In the genomic region with DNA sequence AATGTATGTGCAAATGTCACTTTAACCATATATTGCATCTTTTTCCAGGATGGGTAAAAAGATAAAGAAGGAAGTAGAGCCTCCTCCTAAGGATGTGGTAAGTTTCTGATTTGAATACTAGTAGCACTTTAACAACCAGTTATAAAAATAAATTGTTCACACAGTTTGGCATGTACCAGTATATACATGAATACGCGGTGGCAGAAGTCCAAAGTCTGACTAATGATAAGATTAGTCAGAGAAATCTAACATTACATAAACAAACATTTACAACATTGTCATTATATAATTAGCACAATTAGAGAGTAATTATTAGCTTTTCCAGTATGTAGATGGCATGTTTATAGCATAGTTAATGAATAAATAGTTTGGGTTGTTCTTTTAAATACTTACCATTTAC, we compare ENCODE assay signal across 12 cellular contexts. TPM values are rescaled to one million over a fixed set of nuclear protein-coding genes. Genes with fewer than 3 reads are reported as not detected.
A peak's percentile ranks its signal among the peaks of the same experiment; 100 is the strongest.
DNase-seq lines count a peak whose midpoint lies in the region; ATAC-seq and TF ChIP-seq lines count a peak whose summit lies in the region.
"Had no signal": no experiment of that assay in that cellular context is flagged by ENCODE, and none has a peak within 500 bp of the region (broad histone marks: within the 10 kb centered on the region; RNA-seq: fewer than 3 reads in every experiment).

No MANE protein-coding gene starts in this region.

- H2BK5ac ChIP-seq in IMR-90 (ENCODE audit: low read depth, low read length, poor library complexity, severe bottlenecking) = no peak overlapping the region

- peaks cover 8% of the 10 kb centered on the region for H3K27me3 ChIP-seq in IMR-90 (ENCODE audit: control insufficient read depth, insufficient read depth, low read length)

- H4K20me1 ChIP-seq in IMR-90 (ENCODE audit: insufficient read depth, low read length) = no peaks in the 10 kb centered on the region

- intact Hi-C loops in IMR-90 (cut with micrococcal nuclease) (no loop called here), left cardiac atrium (cut with DNase I) (no loop called here)

- H2AFZ ChIP-seq in IMR-90 (replicated peaks; ENCODE audit: low read length, poor library complexity) = no peak overlapping the region

- H2BK20ac ChIP-seq in IMR-90 (ENCODE audit: low read depth, low read length) = no peak overlapping the region

- ATAC-seq in GM21447 (IDR thresholded peaks at IDR 0.05; ENCODE audit: unreplicated experiment) (peak; percentile 78), IMR-90 (ENCODE audit: low read depth) (no peak), left cardiac atrium (no peak)
- ATAC-seq: stimulated activated naive CD8-positive, alpha-beta T cell treated with anti-CD3 and anti-CD28 coated beads, Interleukin-15, Interleukin-2, amounts not matched to agents 100 U/mL and 50 U/mL, for 24 hours had no signal

- H3K4me2 ChIP-seq in IMR-90 (ENCODE audit: low read depth, low read length) = no peak overlapping the region

- no TSS peak for BruUV-seq in IMR-90 (replicated peaks; lab: Mats Ljungman, UMichigan)

- H2BK120ac ChIP-seq in IMR-90 (ENCODE audit: low read depth, low read length) = no peak overlapping the region

- dilution Hi-C loops in IMR-90 (cut with HindIII; ENCODE audit: low sequenced_read_pairs, unreplicated experiment) = no loop called here

- H3K4me1 ChIP-seq in IMR-90 (ENCODE audit: control insufficient read depth, insufficient read depth, low read length) = no peaks in the 10 kb centered on the region

- no peak for TF ChIP-seq RAD21 in IMR-90 (IDR thresholded peaks at IDR 0.05; ENCODE audit: low read length)

- H3K18ac ChIP-seq in IMR-90 (ENCODE audit: low read depth, low read length) = no peak overlapping the region

- no peak overlapping the region for H3K14ac ChIP-seq in IMR-90 (replicated peaks; ENCODE audit: low read depth, low read length)

- H3K9me1 ChIP-seq in IMR-90 (ENCODE audit: insufficient read depth, low read length) = no peaks in the 10 kb centered on the region

- H3K27ac Mint-ChIP-seq in glutamatergic neuron (ENCODE audit: unreplicated experiment) = no peak overlapping the region

- no peak overlapping the region for H2AK9ac ChIP-seq in IMR-90 (replicated peaks; ENCODE audit: low read depth, low read length, poor library complexity)

- peaks cover 6% of the 10 kb centered on the region for H3K4me1 Mint-ChIP-seq in glutamatergic neuron (ENCODE audit: low read depth, unreplicated experiment)

- H3K9me3 ChIP-seq in IMR-90 (ENCODE audit: control insufficient read depth, insufficient read depth, low read length) = no peaks in the 10 kb centered on the region

- H4K91ac ChIP-seq in IMR-90 (ENCODE audit: insufficient read depth, low read depth, low read length) = no peak overlapping the region

- no peak overlapping the region for H4K8ac ChIP-seq in IMR-90 (ENCODE audit: low read depth in 2 of 2, low read length in 2 of 2)

- no peaks in the 10 kb centered on the region for H3K9me3 Mint-ChIP-seq in glutamatergic neuron (ENCODE audit: unreplicated experiment)

- H3K23ac ChIP-seq in IMR-90 (ENCODE audit: low read depth, low read length) = no peak overlapping the region

- no peak overlapping the region for H3K27ac ChIP-seq in IMR-90 (ENCODE audit: insufficient read depth, low read length)
- no peak overlapping the region for H3K27ac ChIP-seq in epithelial cell of prostate
- H3K27ac ChIP-seq: VCaP had no signal

- CTCF ChIA-PET in IMR-90 (lab: Yijun Ruan, JAX) = interaction anchor here (0.6 kb wide), 1 partner anchor 350 kb away, joined by 3 read pairs; no protein-coding TSS in a partner anchor

- H2AK5ac ChIP-seq in IMR-90 (ENCODE audit: low read depth, low read length) = no peak overlapping the region

- H4K5ac ChIP-seq in IMR-90 (ENCODE audit: low read depth, low read length) = no peak overlapping the region

- no peaks in the 10 kb centered on the region for H3K36me3 ChIP-seq in IMR-90 (ENCODE audit: control insufficient read depth, insufficient read depth, low read length)

- no peaks in the 10 kb centered on the region for H3K36me3 Mint-ChIP-seq in glutamatergic neuron (ENCODE audit: unreplicated experiment)

- WGBS in IMR-90 (ENCODE audit: extremely low coverage in 2 of 2, insufficient read length in 1 of 2), 2 experiments = no CpG with 5 or more reads among the region's 2 CpGs

- H3K4me3 ChIP-seq in IMR-90 (ENCODE audit: insufficient read depth, low read depth, low read length) = no peak overlapping the region

- H3K79me1 ChIP-seq in IMR-90 (ENCODE audit: low read depth in 1 of 2, low read length in 2 of 2) = no peaks in the 10 kb centered on the region

- TF ChIP-seq CTCF in IMR-90 (conservative IDR thresholded peaks at IDR 0.05; ENCODE audit: low read depth, low read length) (no peak), glutamatergic neuron (IDR thresholded peaks at IDR 0.05; ENCODE audit: partially characterized antibody, unreplicated experiment) (no peak)

- no peak overlapping the region for H3K9ac ChIP-seq in IMR-90 (ENCODE audit: low read depth, low read length)

- DNase-seq in Caki2 (ENCODE audit: low read depth) (peak; percentile 31), IMR-90 (peak; percentile 32), epithelial cell of prostate (ENCODE audit: low read depth, low spot score) (peak; percentile 57), ecto neural progenitor cell (ENCODE audit: low spot score) (no peak), left cardiac atrium (no peak), glutamatergic neuron (no peak)
- DNase-seq in activated T-cell treated with anti-CD3 and anti-CD28 coated beads, Interleukin-2, amount 50 U/mL, for 1 hour = no peak
- DNase-seq: activated naive CD4-positive, alpha-beta T cell treated with Interleukin-2 at 50 U/mL for 16 hours; stimulated activated naive CD8-positive, alpha-beta T cell treated with anti-CD3 and anti-CD28 coated beads, Interleukin-15, Interleukin-2, amounts not matched to agents 100 U/mL and 50 U/mL, for 24 hours had no signal

- in situ Hi-C loops in Caki2 (cut with HindIII; ENCODE audit: low pct_unique_long_range_greater_than_20kb, low sequenced_read_pairs) (no loop called here), IMR-90 (cut with MboI; ENCODE audit: low sequenced_read_pairs) (no loop called here)

- POLR2A ChIA-PET in IMR-90 (lab: Charles Lee; ENCODE audit: unreplicated experiment) = no interaction called here

- H3K4me3 Mint-ChIP-seq in glutamatergic neuron (ENCODE audit: unreplicated experiment) = no peak overlapping the region

- no peak overlapping the region for H2BK15ac ChIP-seq in IMR-90 (ENCODE audit: low read depth, low read length)

- no peaks in the 10 kb centered on the region for H3K27me3 Mint-ChIP-seq in glutamatergic neuron (ENCODE audit: unreplicated experiment)

- TF ChIP-seq POLR2A in IMR-90 (IDR thresholded peaks at IDR 0.05; ENCODE audit: low read depth, low read length) = no peak

- no peak overlapping the region for H3K56ac ChIP-seq in IMR-90 (ENCODE audit: extremely low read depth, insufficient read depth, low read length)

- H3K4ac ChIP-seq in IMR-90 (ENCODE audit: low read depth, low read length) = no peak overlapping the region

TF ChIP-seq in IMR-90, 13 proteins besides CTCF, POLR2A, EP300 and RAD21:
- TF ChIP-seq MXI1 (IDR thresholded peaks at IDR 0.05; ENCODE audit: borderline replicate concordance, low read depth, low read length) = no peak
- TF ChIP-seq NFE2L2 (IDR thresholded peaks at IDR 0.05; ENCODE audit: low read depth, low read length) = no peak
- no peak for TF ChIP-seq RFX5 (IDR thresholded peaks at IDR 0.05; ENCODE audit: low read depth, low read length)
- TF ChIP-seq, protein P1, sequence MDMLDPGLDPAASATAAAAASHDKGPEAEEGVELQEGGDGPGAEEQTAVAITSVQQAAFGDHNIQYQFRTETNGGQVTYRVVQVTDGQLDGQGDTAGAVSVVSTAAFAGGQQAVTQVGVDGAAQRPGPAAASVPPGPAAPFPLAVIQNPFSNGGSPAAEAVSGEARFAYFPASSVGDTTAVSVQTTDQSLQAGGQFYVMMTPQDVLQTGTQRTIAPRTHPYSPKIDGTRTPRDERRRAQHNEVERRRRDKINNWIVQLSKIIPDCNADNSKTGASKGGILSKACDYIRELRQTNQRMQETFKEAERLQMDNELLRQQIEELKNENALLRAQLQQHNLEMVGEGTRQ (IDR thresholded peaks at IDR 0.05; ENCODE audit: low read depth, low read length) = no peak
- TF ChIP-seq RCOR1 (IDR thresholded peaks at IDR 0.05; ENCODE audit: insufficient replicate concordance, low read length) = no peak
- TF ChIP-seq MAZ (IDR thresholded peaks at IDR 0.05; ENCODE audit: borderline replicate concordance, low read depth, low read length) = no peak
- no peak for TF ChIP-seq CEBPB (IDR thresholded peaks at IDR 0.05; ENCODE audit: low read depth, low read length)
- TF ChIP-seq, protein P2, sequence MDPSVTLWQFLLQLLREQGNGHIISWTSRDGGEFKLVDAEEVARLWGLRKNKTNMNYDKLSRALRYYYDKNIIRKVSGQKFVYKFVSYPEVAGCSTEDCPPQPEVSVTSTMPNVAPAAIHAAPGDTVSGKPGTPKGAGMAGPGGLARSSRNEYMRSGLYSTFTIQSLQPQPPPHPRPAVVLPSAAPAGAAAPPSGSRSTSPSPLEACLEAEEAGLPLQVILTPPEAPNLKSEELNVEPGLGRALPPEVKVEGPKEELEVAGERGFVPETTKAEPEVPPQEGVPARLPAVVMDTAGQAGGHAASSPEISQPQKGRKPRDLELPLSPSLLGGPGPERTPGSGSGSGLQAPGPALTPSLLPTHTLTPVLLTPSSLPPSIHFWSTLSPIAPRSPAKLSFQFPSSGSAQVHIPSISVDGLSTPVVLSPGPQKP (IDR thresholded peaks at IDR 0.05; ENCODE audit: borderline replicate concordance, low read depth, low read length) = no peak
- no peak for TF ChIP-seq BHLHE40 (IDR thresholded peaks at IDR 0.05; ENCODE audit: low read depth, low read length)
- no peak for TF ChIP-seq MAFK (IDR thresholded peaks at IDR 0.05; ENCODE audit: low read depth, low read length)
- TF ChIP-seq SMC3 (IDR thresholded peaks at IDR 0.05; ENCODE audit: low read depth, low read length) = no peak

RNA-seq across cellular contexts. Expression of a gene that starts 4.1 kb away (rescaled TPM):
- total RNA-seq in Caki2 (2014; rRNA removed; shearing (Covaris generic); ENCODE audit: low replicate concordance) = 4.0 and 5.2 TPM in 2 replicates
- total RNA-seq in IMR-90 (2012; rRNA removed) = not detected in 2 replicates
- polyA plus RNA-seq in IMR-90 (2012; rRNA removed) = not detected in 2 replicates
- polyA plus RNA-seq in IMR-90 (2012; cell fraction: cytosol; rRNA removed) = not detected in 2 replicates
- polyA plus RNA-seq in IMR-90 (2012; cell fraction: nucleus; rRNA removed; ENCODE audit: low replicate concordance) = not detected in 2 replicates
- not detected for total RNA-seq in left cardiac atrium
- total RNA-seq in glutamatergic neuron (ENCODE audit: unreplicated experiment) = not detected
- total RNA-seq: mesenteric fat pad had no signal

Comparison
In these comparisons a context has a peak if more than half of its experiments do, and no peak if none do; other contexts are left out.
1. DNase-seq: peak in Caki2 (single experiment), IMR-90 (single experiment) and epithelial cell of prostate (single experiment); none in ecto neural progenitor cell (single experiment), left cardiac atrium (single experiment), activated T-cell treated with anti-CD3 and anti-CD28 coated beads, Interleukin-2, amount 50 U/mL, for 1 hour (single experiment) and glutamatergic neuron (single experiment).